In the genomic region with DNA sequence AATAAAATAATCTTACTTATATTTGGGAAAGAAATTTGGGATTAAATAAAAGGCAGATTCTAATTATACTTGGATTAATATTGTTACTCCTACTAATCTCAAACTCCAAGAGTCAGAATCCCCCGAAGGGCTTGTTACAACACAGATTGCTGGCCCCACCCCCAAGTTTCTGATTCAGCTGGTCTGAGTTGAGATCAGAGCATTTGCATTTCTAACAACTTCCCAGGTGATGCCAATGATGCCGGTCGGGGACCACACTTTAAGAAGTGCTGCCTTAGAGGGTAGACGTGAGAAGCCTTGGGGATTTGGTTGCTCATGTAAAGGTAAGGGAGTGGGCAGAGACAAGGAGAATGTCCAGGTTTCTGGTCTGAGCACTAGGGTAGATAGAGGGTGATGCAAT, we compare ENCODE assay signal across 20 cellular contexts. TPM values are rescaled to one million over a fixed set of nuclear protein-coding genes. Genes with fewer than 3 reads are reported as not detected.
DNase-seq lines count a peak whose midpoint lies in the region; ATAC-seq and TF ChIP-seq lines count a peak whose summit lies in the region.
"Had no signal": no experiment of that assay in that cellular context is flagged by ENCODE, and none has a peak within 500 bp of the region (broad histone marks: within the 10 kb centered on the region; RNA-seq: fewer than 3 reads in every experiment).

No MANE protein-coding gene starts in this region.

- no peak overlapping the region for H2BK120ac ChIP-seq in mesendoderm (ENCODE audit: low read depth, low read length)

- H3K4me2 ChIP-seq in GM23338 (no peak overlapping the region; the same call in 1 of the 2 replicates), mesendoderm (ENCODE audit: low read length) (no peak overlapping the region), mammary epithelial cell (ENCODE audit: insufficient read depth, low read depth, low read length) (no peak overlapping the region)
- H3K4me2 ChIP-seq: BLaER1 had no signal

- H3K4me3 ChIP-seq in GM23338 (no peak overlapping the region), esophagus muscularis mucosa (no peak overlapping the region), mesendoderm (ENCODE audit: low read length) (no peak overlapping the region), mammary epithelial cell (replicated peaks in 1 of 3; ENCODE audit: insufficient read depth in 1 of 3, low read depth in 2 of 3, low read length in 3 of 3) (no peak overlapping the region)
- H3K4me3 ChIP-seq: BLaER1, SJSA1 had no signal

- H3K79me1 ChIP-seq in mesendoderm (ENCODE audit: low read length): no peaks in the 10 kb centered on the region

- DNase-seq in GM23338 (ENCODE audit: low spot score) (peak; percentile 59), HFFc6 (no peak), esophagus muscularis mucosa (ENCODE audit: extremely low spot score) (peak; percentile 80), mesendoderm (peak; percentile 69), amygdala (lab: John Stamatoyannopoulos, UW) (no peak), mammary epithelial cell (no peak)
- no peak for DNase-seq in activated effector memory CD4-positive, alpha-beta T cell treated with Interleukin-2 at 50 U/mL for 16 hours
- DNase-seq: Caco-2; CD4-positive, alpha-beta memory T cell; GOT3; NCI-H1092; NCI-H1417 treated with DMSO at 0.1 percent for 48 hours; NCI-H2029; NCI-H2227 treated with DMSO at 0.1 percent for 48 hours; NCI-H526 treated with DMSO at 0.1 percent for 48 hours; Right ventricle myocardium superior; RPMI8226 had no signal

- no peak overlapping the region for H3K4ac ChIP-seq in mesendoderm (ENCODE audit: low read depth, low read length)

- BruUV-seq in mammary epithelial cell (replicated peaks; lab: Mats Ljungman, UMichigan): no TSS peak

- no peaks in the 10 kb centered on the region for H3F3A ChIP-seq in GM23338 (replicated peaks; ENCODE audit: low read depth)

- H3K36me3 Mint-ChIP-seq in GM23338 (ENCODE audit: low read depth) (no peaks in the 10 kb centered on the region), HFFc6 (ENCODE audit: low read depth) (peaks cover 82% of the 10 kb centered on the region)
- H3K36me3 Mint-ChIP-seq: CD4-positive, alpha-beta memory T cell had no signal

- H3K36me3 ChIP-seq in GM23338 (ENCODE audit: insufficient read depth) (no peaks in the 10 kb centered on the region), esophagus muscularis mucosa (no peaks in the 10 kb centered on the region), mesendoderm (ENCODE audit: control insufficient read depth, insufficient read depth, low read length) (no peaks in the 10 kb centered on the region), mammary epithelial cell (ENCODE audit: insufficient read depth, low read length) (no peaks in the 10 kb centered on the region)
- H3K36me3 ChIP-seq: BLaER1, SJSA1 had no signal

- H3K9me3 ChIP-seq in esophagus muscularis mucosa: no peaks in the 10 kb centered on the region
- peaks cover 6% of the 10 kb centered on the region for H3K9me3 ChIP-seq in mammary epithelial cell (replicated peaks; ENCODE audit: insufficient read depth, low read length)
- H3K9me3 ChIP-seq: BLaER1, SJSA1 had no signal

- H3K27me3 ChIP-seq in GM23338 (ENCODE audit: insufficient read depth) (no peaks in the 10 kb centered on the region), esophagus muscularis mucosa (no peaks in the 10 kb centered on the region), mesendoderm (ENCODE audit: insufficient read depth, low read length, poor library complexity) (no peaks in the 10 kb centered on the region), mammary epithelial cell (ENCODE audit: insufficient read depth, low read length) (no peaks in the 10 kb centered on the region)
- H3K27me3 ChIP-seq: BLaER1, SJSA1 had no signal

- H3K4me3 Mint-ChIP-seq in GM23338 (no peak overlapping the region), HFFc6 (no peak overlapping the region)
- H3K4me3 Mint-ChIP-seq: CD4-positive, alpha-beta memory T cell had no signal

- CTCF ChIA-PET in mammary epithelial cell (lab: Charles Lee; ENCODE audit: low non-redundant PET): no interaction called here

- H3K4me1 ChIP-seq in GM23338 (ENCODE audit: insufficient read depth) (peaks cover 4% of the 10 kb centered on the region), esophagus muscularis mucosa (no peaks in the 10 kb centered on the region), mesendoderm (ENCODE audit: control insufficient read depth, low read depth, low read length) (peaks cover 7% of the 10 kb centered on the region), mammary epithelial cell (ENCODE audit: insufficient read depth, low read length) (no peaks in the 10 kb centered on the region)
- H3K4me1 ChIP-seq: BLaER1, Caco-2, SJSA1 had no signal

- dilution Hi-C loops in mammary epithelial cell (cut with HindIII; ENCODE audit: low sequenced_read_pairs): no loop called here

- H2AK5ac ChIP-seq in mesendoderm (ENCODE audit: low read length): no peak overlapping the region

- H3K9me3 Mint-ChIP-seq in GM23338 (no peaks in the 10 kb centered on the region), HFFc6 (no peaks in the 10 kb centered on the region)

- 56% methylated on average over 4 of the region's 4 CpGs for WGBS in esophagus muscularis mucosa
- no CpG with 5 or more reads among the region's 4 CpGs for WGBS in mesendoderm (ENCODE audit: extremely low coverage, insufficient coverage, low lambda C conversion rate)
- 46% methylated on average over 4 of the region's 4 CpGs for WGBS in mammary epithelial cell (ENCODE audit: low coverage, missing lambda C conversion rate)

- no peak overlapping the region for H4K8ac ChIP-seq in mesendoderm (ENCODE audit: low read depth, low read length)

- H3K79me2 ChIP-seq in GM23338 (replicated peaks; ENCODE audit: insufficient read depth): no peaks in the 10 kb centered on the region
- no peaks in the 10 kb centered on the region for H3K79me2 ChIP-seq in mesendoderm (ENCODE audit: control insufficient read depth, insufficient read depth, low read length)
- no peaks in the 10 kb centered on the region for H3K79me2 ChIP-seq in mammary epithelial cell (ENCODE audit: insufficient read depth, low read length)

- H3K9me2 ChIP-seq in GM23338 (ENCODE audit: insufficient read depth): no peaks in the 10 kb centered on the region

- H3K4me1 Mint-ChIP-seq in GM23338 (peaks cover 24% of the 10 kb centered on the region), HFFc6 (ENCODE audit: low read depth) (peaks cover 76% of the 10 kb centered on the region)
- H3K4me1 Mint-ChIP-seq: CD4-positive, alpha-beta memory T cell had no signal

- no peak overlapping the region for H4K5ac ChIP-seq in mesendoderm (ENCODE audit: low read length)

- no peak overlapping the region for H2BK15ac ChIP-seq in mesendoderm (replicated peaks; ENCODE audit: low read depth)

- H3K27ac ChIP-seq in GM23338 (ENCODE audit: low read depth): no peak overlapping the region
- H3K27ac ChIP-seq in esophagus muscularis mucosa (replicated peaks in 1 of 4): no peak overlapping the region
- no peak overlapping the region for H3K27ac ChIP-seq in mesendoderm (ENCODE audit: low read depth, low read length)
- no peak overlapping the region for H3K27ac ChIP-seq in mammary epithelial cell (ENCODE audit: insufficient read depth, low read depth, low read length)
- H3K27ac ChIP-seq: BLaER1, SJSA1 had no signal

- H2BK5ac ChIP-seq in mesendoderm (ENCODE audit: low read length): no peak overlapping the region

- no peak for TF ChIP-seq EP300 in esophagus muscularis mucosa (IDR thresholded peaks at IDR 0.05)

- H3K27me3 Mint-ChIP-seq in GM23338 (ENCODE audit: insufficient read depth, low read depth, poor library complexity) (peaks cover 2% of the 10 kb centered on the region), HFFc6 (ENCODE audit: insufficient read depth) (no peaks in the 10 kb centered on the region)
- H3K27me3 Mint-ChIP-seq: CD4-positive, alpha-beta memory T cell had no signal

- no peak for TF ChIP-seq POLR2A in esophagus muscularis mucosa (IDR thresholded peaks at IDR 0.05; ENCODE audit: low read depth)

- H3K27ac Mint-ChIP-seq in GM23338 (no peak overlapping the region), HFFc6 (peak overlapping the region; percentile 37; the same call in 1 of the 2 replicates)
- H3K27ac Mint-ChIP-seq: CD4-positive, alpha-beta memory T cell had no signal

- in situ Hi-C loops in mammary epithelial cell (cut with MboI; ENCODE audit: low sequenced_read_pairs in 2 of 2): no loop called here

- no peak overlapping the region for H3K18ac ChIP-seq in mesendoderm (ENCODE audit: low read length)

- ATAC-seq in GM23338: peak; percentile 84

- H3K9ac ChIP-seq in mesendoderm (ENCODE audit: low read length) (no peak overlapping the region), mammary epithelial cell (ENCODE audit: insufficient read depth, low read length) (no peak overlapping the region)
- H3K9ac ChIP-seq: BLaER1 had no signal

- TF ChIP-seq CTCF in GM23338 (conservative IDR thresholded peaks at IDR 0.05; ENCODE audit: low read depth in 2 of 2) (no peak), HFFc6 (IDR thresholded peaks at IDR 0.05) (no peak), esophagus muscularis mucosa (IDR thresholded peaks at IDR 0.05) (no peak), mammary epithelial cell (conservative IDR thresholded peaks at IDR 0.05 in 1 of 2, IDR thresholded peaks at IDR 0.05 in 1 of 2; ENCODE audit: extremely low read depth in 1 of 2, insufficient read depth in 1 of 2, low read depth in 1 of 2, low read length in 2 of 2) (no peak)

- peak overlapping the region; percentile 27 for H3K56ac ChIP-seq in mesendoderm (ENCODE audit: low read length)

- intact Hi-C loops in esophagus muscularis mucosa (cut with DNase I): no loop called here
- intact Hi-C loops in mammary epithelial cell (cut with micrococcal nuclease): no loop called here

- H3K23ac ChIP-seq in mesendoderm (ENCODE audit: low read length): no peak overlapping the region

- H4K20me1 ChIP-seq in GM23338 (replicated peaks; ENCODE audit: insufficient read depth) (no peaks in the 10 kb centered on the region), mammary epithelial cell (ENCODE audit: insufficient read depth, low read length) (no peaks in the 10 kb centered on the region)
- H4K20me1 ChIP-seq: BLaER1 had no signal

- H2AFZ ChIP-seq in GM23338 (no peak overlapping the region), mammary epithelial cell (ENCODE audit: low read depth, low read length) (no peak overlapping the region)

TF ChIP-seq in GM23338, 12 proteins besides CTCF, POLR2A, EP300 and RAD21 (continues in another document):
- no peak for TF ChIP-seq CREB1 (CRISPR knock-in tag; IDR thresholded peaks at IDR 0.05; ENCODE audit: low read depth)
- no peak for TF ChIP-seq STAT1 (IDR thresholded peaks at IDR 0.05; ENCODE audit: unreplicated experiment)
- TF ChIP-seq POLR2AphosphoS5 (IDR thresholded peaks at IDR 0.05; ENCODE audit: low read depth): no peak

RNA-seq across cellular contexts. Expression of gene FMN2, which starts 47.2 kb away (rescaled TPM):
- total RNA-seq in GM23338 (2014; rRNA removed; shearing (Covaris generic)): 2.5 and 6.0 TPM in 2 replicates
- polyA plus RNA-seq in GM23338 (2016; fragmentation: Nextera tagmentation; extraction: Ambion mirVana) (1.4 and 1.5 TPM in 2 replicates), mammary epithelial cell (not detected)
- total RNA-seq in HFFc6 (2021; fragmentation: NEBNext Ultra II Directional; extraction: Animal tissue kit (Norgen Biotek cat#: 25700)): 100 to 1,000 TPM in 2 of 6 experiments, 10 to 100 TPM in 4; 82.6 to 115 (median 96.4) TPM
- total RNA-seq in esophagus muscularis mucosa (1 to 10 TPM in 3 of 4 donors, under 1 TPM in 1; 0.32 to 2.5 (median 1.4) TPM), mammary epithelial cell (not detected)
- polyA plus RNA-seq in mesendoderm (2013, experiment 1 of 2): 2.0 TPM
- polyA plus RNA-seq in mesendoderm (2013, experiment 2 of 2): 1.9 TPM
- not detected for polyA minus RNA-seq in mammary epithelial cell
- total RNA-seq: Caco-2; CD4-positive, alpha-beta memory T cell; HT-29; Right ventricle myocardium superior had no signal
- polyA plus RNA-seq: CD4-positive, alpha-beta memory T cell had no signal

Comparison
In these comparisons a context has a peak if more than half of its experiments do, and no peak if none do; other contexts are left out.
1. DNase-seq: peak in GM23338 (single experiment), esophagus muscularis mucosa (single experiment) and mesendoderm (single experiment); none in HFFc6 (single experiment), amygdala (0 of 56), mammary epithelial cell (single experiment) and activated effector memory CD4-positive, alpha-beta T cell treated with Interleukin-2 at 50 U/mL for 16 hours (single experiment).
2. RNA of gene FMN2, which starts 47.2 kb away (total RNA-seq): 82.6 to 115 TPM in HFFc6; 2.5 to 6.0 TPM in GM23338, 0.32 to 2.5 TPM in esophagus muscularis mucosa and not detected in mammary epithelial cell; every median in the first group is over 10 times any median in the second.